1 cellular context compared by ENCODE assay signal in the genomic region with DNA sequence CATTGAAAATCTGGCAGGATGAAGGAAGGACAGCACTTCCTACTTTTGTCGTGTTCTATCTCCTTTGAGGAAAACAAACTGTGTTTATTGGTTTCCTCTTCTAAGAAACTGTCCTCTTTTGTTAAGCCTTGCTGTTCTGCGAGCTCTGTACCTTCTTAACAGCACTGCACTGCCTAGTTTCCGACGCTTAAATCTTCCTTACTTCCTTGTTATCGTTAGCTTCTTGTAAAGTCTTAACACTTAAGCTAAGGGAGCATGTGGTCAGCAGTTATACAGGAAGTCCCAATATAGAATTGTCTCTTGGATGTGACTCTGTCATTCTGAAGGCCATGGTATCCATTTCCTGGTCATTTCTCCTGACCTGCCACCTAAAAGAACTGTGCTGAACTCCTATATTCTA.
TF ChIP-seq lines count a peak whose summit lies in the region.

No MANE protein-coding gene starts in this region.

TF ChIP-seq in H1, 55 proteins besides CTCF, POLR2A, EP300 and RAD21 (continued from another document):
- TF ChIP-seq BACH1 (IDR thresholded peaks at IDR 0.05; ENCODE audit: low read length): no peak
- TF ChIP-seq ZNF274 (IDR thresholded peaks at IDR 0.05; ENCODE audit: borderline replicate concordance, extremely low read depth, low read length): no peak
